In the genomic region with DNA sequence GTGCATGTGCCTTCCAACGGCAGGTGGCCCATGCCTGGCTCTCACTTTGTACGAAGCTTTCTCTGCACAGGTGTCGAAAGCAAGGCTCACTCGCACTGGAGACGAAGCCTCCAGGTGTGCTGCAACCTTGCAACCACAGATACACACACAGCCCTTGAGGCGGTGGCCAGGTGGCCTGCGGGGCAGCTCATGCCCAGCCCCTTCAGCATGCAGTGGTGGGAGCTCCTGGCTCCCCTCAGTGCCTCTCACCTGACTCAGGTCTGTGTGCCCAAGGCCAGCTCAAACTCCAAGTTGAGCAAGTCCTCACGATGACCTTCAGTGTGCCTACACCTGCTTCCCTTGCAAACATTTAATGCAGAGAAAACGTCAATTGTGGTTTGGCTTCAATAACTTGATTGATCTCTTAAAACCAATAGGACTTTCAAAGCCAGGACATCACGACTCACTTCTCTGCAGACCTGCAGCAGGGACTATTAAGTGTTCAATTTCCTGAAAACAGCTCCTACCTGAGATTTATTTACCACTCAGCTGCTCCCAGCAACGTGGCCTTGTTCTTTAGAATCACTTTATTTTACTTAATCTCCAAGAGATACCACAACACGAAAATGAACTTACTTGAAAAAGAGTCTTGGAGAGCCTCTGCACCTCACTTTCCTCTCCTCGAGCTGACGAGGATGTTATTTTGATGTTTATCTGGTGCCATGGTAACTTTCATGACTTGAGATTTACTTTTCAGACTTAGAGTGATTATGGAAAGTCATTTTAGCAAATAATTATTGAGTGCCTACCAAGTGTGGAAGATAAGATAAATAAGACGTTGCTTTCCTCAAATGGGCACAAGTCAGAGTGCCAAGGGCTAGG, we compare ENCODE assay signal across 1 cellular context.
TF ChIP-seq lines count a peak whose summit lies in the region.

No MANE protein-coding gene starts in this region.

TF ChIP-seq in HepG2, 621 proteins besides CTCF, POLR2A, EP300 and RAD21 (continued from another document and continues in another):
- TF ChIP-seq, protein P1, sequence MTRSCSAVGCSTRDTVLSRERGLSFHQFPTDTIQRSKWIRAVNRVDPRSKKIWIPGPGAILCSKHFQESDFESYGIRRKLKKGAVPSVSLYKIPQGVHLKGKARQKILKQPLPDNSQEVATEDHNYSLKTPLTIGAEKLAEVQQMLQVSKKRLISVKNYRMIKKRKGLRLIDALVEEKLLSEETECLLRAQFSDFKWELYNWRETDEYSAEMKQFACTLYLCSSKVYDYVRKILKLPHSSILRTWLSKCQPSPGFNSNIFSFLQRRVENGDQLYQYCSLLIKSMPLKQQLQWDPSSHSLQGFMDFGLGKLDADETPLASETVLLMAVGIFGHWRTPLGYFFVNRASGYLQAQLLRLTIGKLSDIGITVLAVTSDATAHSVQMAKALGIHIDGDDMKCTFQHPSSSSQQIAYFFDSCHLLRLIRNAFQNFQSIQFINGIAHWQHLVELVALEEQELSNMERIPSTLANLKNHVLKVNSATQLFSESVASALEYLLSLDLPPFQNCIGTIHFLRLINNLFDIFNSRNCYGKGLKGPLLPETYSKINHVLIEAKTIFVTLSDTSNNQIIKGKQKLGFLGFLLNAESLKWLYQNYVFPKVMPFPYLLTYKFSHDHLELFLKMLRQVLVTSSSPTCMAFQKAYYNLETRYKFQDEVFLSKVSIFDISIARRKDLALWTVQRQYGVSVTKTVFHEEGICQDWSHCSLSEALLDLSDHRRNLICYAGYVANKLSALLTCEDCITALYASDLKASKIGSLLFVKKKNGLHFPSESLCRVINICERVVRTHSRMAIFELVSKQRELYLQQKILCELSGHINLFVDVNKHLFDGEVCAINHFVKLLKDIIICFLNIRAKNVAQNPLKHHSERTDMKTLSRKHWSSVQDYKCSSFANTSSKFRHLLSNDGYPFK (CRISPR knock-in tag; IDR thresholded peaks at IDR 0.05; ENCODE audit: borderline replicate concordance), result peak; percentile 64; the same call in 1 of the 2 replicates
- TF ChIP-seq HNF4A (CRISPR knock-in tag; IDR thresholded peaks at IDR 0.05) (peak; percentile 100), ZNF10 (CRISPR knock-in tag; IDR thresholded peaks at IDR 0.05; ENCODE audit: borderline replicate concordance, low read depth) (no peak), ZNF564 (CRISPR knock-in tag; IDR thresholded peaks at IDR 0.05) (peak; percentile 93), SSRP1 (CRISPR knock-in tag; IDR thresholded peaks at IDR 0.05) (no peak), ZNF275 (CRISPR knock-in tag; IDR thresholded peaks at IDR 0.05; ENCODE audit: borderline replicate concordance) (peak; percentile 84; the same call in 1 of the 2 replicates), ZNF251 (CRISPR knock-in tag; IDR thresholded peaks at IDR 0.05) (peak; percentile 28; the same call in 1 of the 2 replicates), RNF219 (CRISPR knock-in tag; IDR thresholded peaks at IDR 0.05) (peak; percentile 83; the same call in 1 of the 2 replicates), NFIB (CRISPR knock-in tag; IDR thresholded peaks at IDR 0.05; ENCODE audit: borderline replicate concordance) (no peak), HOXA5 (CRISPR knock-in tag; IDR thresholded peaks at IDR 0.05) (peak; percentile 89; the same call in 1 of the 2 replicates), ZBTB40 (IDR thresholded peaks at IDR 0.05) (no peak), ZBTB40 (CRISPR knock-in tag; IDR thresholded peaks at IDR 0.05) (peak; percentile 96), KAT2B (IDR thresholded peaks at IDR 0.05; ENCODE audit: borderline replicate concordance, low read depth, low read length) (peak; percentile 37; the same call in 1 of the 2 replicates), ZNF780A (CRISPR knock-in tag; IDR thresholded peaks at IDR 0.05) (no peak), TFDP2 (CRISPR knock-in tag; IDR thresholded peaks at IDR 0.05) (peak; percentile 75), ZFAT (CRISPR knock-in tag; conservative IDR thresholded peaks at IDR 0.05) (no peak), ZNF501 (CRISPR knock-in tag; IDR thresholded peaks at IDR 0.05) (peak; percentile 94), ZNF367 (CRISPR knock-in tag; IDR thresholded peaks at IDR 0.05; ENCODE audit: borderline replicate concordance) (0 out of 2 replicates have a peak, but pooled peaks have one; percentile 40), SALL2 (CRISPR knock-in tag; IDR thresholded peaks at IDR 0.05) (no peak; the same call in 1 of the 2 replicates)
- TF ChIP-seq, protein P2, sequence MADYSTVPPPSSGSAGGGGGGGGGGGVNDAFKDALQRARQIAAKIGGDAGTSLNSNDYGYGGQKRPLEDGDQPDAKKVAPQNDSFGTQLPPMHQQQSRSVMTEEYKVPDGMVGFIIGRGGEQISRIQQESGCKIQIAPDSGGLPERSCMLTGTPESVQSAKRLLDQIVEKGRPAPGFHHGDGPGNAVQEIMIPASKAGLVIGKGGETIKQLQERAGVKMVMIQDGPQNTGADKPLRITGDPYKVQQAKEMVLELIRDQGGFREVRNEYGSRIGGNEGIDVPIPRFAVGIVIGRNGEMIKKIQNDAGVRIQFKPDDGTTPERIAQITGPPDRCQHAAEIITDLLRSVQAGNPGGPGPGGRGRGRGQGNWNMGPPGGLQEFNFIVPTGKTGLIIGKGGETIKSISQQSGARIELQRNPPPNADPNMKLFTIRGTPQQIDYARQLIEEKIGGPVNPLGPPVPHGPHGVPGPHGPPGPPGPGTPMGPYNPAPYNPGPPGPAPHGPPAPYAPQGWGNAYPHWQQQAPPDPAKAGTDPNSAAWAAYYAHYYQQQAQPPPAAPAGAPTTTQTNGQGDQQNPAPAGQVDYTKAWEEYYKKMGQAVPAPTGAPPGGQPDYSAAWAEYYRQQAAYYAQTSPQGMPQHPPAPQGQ (CRISPR knock-in tag; IDR thresholded peaks at IDR 0.05; ENCODE audit: borderline replicate concordance), result no peak
- TF ChIP-seq, protein P3, sequence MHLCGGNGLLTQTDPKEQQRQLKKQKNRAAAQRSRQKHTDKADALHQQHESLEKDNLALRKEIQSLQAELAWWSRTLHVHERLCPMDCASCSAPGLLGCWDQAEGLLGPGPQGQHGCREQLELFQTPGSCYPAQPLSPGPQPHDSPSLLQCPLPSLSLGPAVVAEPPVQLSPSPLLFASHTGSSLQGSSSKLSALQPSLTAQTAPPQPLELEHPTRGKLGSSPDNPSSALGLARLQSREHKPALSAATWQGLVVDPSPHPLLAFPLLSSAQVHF (CRISPR knock-in tag; IDR thresholded peaks at IDR 0.05), result no peak
- TF ChIP-seq, protein P4, sequence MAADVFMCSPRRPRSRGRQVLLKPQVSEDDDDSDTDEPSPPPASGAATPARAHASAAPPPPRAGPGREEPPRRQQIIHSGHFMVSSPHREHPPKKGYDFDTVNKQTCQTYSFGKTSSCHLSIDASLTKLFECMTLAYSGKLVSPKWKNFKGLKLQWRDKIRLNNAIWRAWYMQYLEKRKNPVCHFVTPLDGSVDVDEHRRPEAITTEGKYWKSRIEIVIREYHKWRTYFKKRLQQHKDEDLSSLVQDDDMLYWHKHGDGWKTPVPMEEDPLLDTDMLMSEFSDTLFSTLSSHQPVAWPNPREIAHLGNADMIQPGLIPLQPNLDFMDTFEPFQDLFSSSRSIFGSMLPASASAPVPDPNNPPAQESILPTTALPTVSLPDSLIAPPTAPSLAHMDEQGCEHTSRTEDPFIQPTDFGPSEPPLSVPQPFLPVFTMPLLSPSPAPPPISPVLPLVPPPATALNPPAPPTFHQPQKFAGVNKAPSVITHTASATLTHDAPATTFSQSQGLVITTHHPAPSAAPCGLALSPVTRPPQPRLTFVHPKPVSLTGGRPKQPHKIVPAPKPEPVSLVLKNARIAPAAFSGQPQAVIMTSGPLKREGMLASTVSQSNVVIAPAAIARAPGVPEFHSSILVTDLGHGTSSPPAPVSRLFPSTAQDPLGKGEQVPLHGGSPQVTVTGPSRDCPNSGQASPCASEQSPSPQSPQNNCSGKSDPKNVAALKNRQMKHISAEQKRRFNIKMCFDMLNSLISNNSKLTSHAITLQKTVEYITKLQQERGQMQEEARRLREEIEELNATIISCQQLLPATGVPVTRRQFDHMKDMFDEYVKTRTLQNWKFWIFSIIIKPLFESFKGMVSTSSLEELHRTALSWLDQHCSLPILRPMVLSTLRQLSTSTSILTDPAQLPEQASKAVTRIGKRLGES (CRISPR knock-in tag; IDR thresholded peaks at IDR 0.05; ENCODE audit: borderline replicate concordance), result no peak
- TF ChIP-seq, protein P5, sequence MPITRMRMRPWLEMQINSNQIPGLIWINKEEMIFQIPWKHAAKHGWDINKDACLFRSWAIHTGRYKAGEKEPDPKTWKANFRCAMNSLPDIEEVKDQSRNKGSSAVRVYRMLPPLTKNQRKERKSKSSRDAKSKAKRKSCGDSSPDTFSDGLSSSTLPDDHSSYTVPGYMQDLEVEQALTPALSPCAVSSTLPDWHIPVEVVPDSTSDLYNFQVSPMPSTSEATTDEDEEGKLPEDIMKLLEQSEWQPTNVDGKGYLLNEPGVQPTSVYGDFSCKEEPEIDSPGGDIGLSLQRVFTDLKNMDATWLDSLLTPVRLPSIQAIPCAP (CRISPR knock-in tag; IDR thresholded peaks at IDR 0.05; ENCODE audit: low read depth), result no peak
